10 cellular contexts compared by ENCODE assay signal in genomic region chr9:3758816-3759576, GRCh38.
DNase-seq lines count a peak whose midpoint lies in the region; ATAC-seq and TF ChIP-seq lines count a peak whose summit lies in the region.
"Had no signal": no experiment of that assay in that cellular context is flagged by ENCODE, and none has a peak within 500 bp of the region (broad histone marks: within the 10 kb centered on the region; RNA-seq: fewer than 3 reads in every experiment).

No MANE protein-coding gene starts in this region.

- H3K4me3 ChIP-seq in brain microvascular endothelial cell (ENCODE audit: low read depth, low read length) = no peak overlapping the region
- H3K4me3 ChIP-seq in PC-9 = no peak overlapping the region
- no peak overlapping the region for H3K4me3 ChIP-seq in naive thymus-derived CD4-positive, alpha-beta T cell (ENCODE audit: low read length)
- H3K4me3 ChIP-seq: SJSA1 had no signal

- peak; percentile 72 for ATAC-seq in stimulated activated naive CD8-positive, alpha-beta T cell treated with anti-CD3 and anti-CD28 coated beads, Interleukin-15, amount 100 ng/mL, for 72 hours
- no peak for ATAC-seq in stimulated activated naive CD8-positive, alpha-beta T cell treated with anti-CD3 and anti-CD28 coated beads, Interleukin-15, Interleukin-2, amounts not matched to agents 100 U/mL and 50 U/mL, for 24 hours
- no peak for ATAC-seq in naive thymus-derived CD4-positive, alpha-beta T cell
- no peak for ATAC-seq in HG03159 (IDR thresholded peaks at IDR 0.05; ENCODE audit: unreplicated experiment)

- H2AFZ ChIP-seq in PC-9 = no peak overlapping the region

- H3K4me2 ChIP-seq in PC-9 = no peak overlapping the region

- peaks cover 0 to 4% (median 0%) of the 10 kb centered on the region in 5 donors for H3K36me3 Mint-ChIP-seq in naive thymus-derived CD4-positive, alpha-beta T cell

- no peak for DNase-seq in stimulated activated naive CD8-positive, alpha-beta T cell treated with anti-CD3 and anti-CD28 coated beads, Interleukin-15, amount 100 ng/mL, for 72 hours
- DNase-seq in stimulated activated naive CD8-positive, alpha-beta T cell treated with anti-CD3 and anti-CD28 coated beads, Interleukin-15, Interleukin-2, amounts not matched to agents 100 U/mL and 50 U/mL, for 24 hours = no peak
- DNase-seq in NAMALWA (ENCODE audit: low spot score) = peak; percentile 61
- peak; percentile 11 for DNase-seq in brain microvascular endothelial cell
- DNase-seq in PC-9 = no peak
- no peak for DNase-seq in naive thymus-derived CD4-positive, alpha-beta T cell
- no peak for DNase-seq in cerebellum (ENCODE audit: low spot score)
- DNase-seq: NCI-H446 treated with DMSO at 0.1 percent for 48 hours had no signal

- POLR2A ChIA-PET in PC-9 (lab: Charles Lee; ENCODE audit: unreplicated experiment) = no interaction called here
- POLR2A ChIA-PET in naive thymus-derived CD4-positive, alpha-beta T cell (lab: Charles Lee) = no interaction called here

- BruUV-seq in PC-9 (replicated peaks; lab: Mats Ljungman, UMichigan) = no TSS peak

- H3K4me1 ChIP-seq in PC-9 (replicated peaks; ENCODE audit: insufficient read depth) = peaks cover 7% of the 10 kb centered on the region; the same call in 1 of the 2 replicates
- no peaks in the 10 kb centered on the region for H3K4me1 ChIP-seq in naive thymus-derived CD4-positive, alpha-beta T cell (ENCODE audit: control insufficient read depth in 2 of 2, insufficient read depth in 2 of 2, low read length in 2 of 2)

- peaks cover 18% of the 10 kb centered on the region for H3K4me1 Mint-ChIP-seq in stimulated activated naive CD8-positive, alpha-beta T cell treated with anti-CD3 and anti-CD28 coated beads, Interleukin-15, amount 100 ng/mL, for 72 hours
- H3K4me1 Mint-ChIP-seq in naive thymus-derived CD4-positive, alpha-beta T cell = peaks cover 10 to 16% (median 13%) of the 10 kb centered on the region in 7 donors

- H3K9me2 ChIP-seq in PC-9 (ENCODE audit: insufficient read depth) = no peaks in the 10 kb centered on the region

- H3K27ac Mint-ChIP-seq in stimulated activated naive CD8-positive, alpha-beta T cell treated with anti-CD3 and anti-CD28 coated beads, Interleukin-15, amount 100 ng/mL, for 72 hours = no peak overlapping the region
- no peak overlapping the region for H3K27ac Mint-ChIP-seq in naive thymus-derived CD4-positive, alpha-beta T cell

- in situ Hi-C loops in brain microvascular endothelial cell (cut with HindIII; ENCODE audit: low pct_ligation_motif_present, low sequenced_read_pairs) = no loop called here

- H3K9me3 Mint-ChIP-seq in stimulated activated naive CD8-positive, alpha-beta T cell treated with anti-CD3 and anti-CD28 coated beads, Interleukin-15, amount 100 ng/mL, for 72 hours = no peaks in the 10 kb centered on the region
- H3K9me3 Mint-ChIP-seq in naive thymus-derived CD4-positive, alpha-beta T cell = peaks cover 0 to 11% (median 0%) of the 10 kb centered on the region in 11 donors

- no peak overlapping the region for H3K27ac ChIP-seq in brain microvascular endothelial cell
- no peak overlapping the region for H3K27ac ChIP-seq in PC-9
- no peak overlapping the region for H3K27ac ChIP-seq in naive thymus-derived CD4-positive, alpha-beta T cell (ENCODE audit: low read depth, low read length)
- H3K27ac ChIP-seq: SJSA1 had no signal

- no peak for TF ChIP-seq CTCF in brain microvascular endothelial cell (IDR thresholded peaks at IDR 0.05; ENCODE audit: low read depth, low read length, missing control alignments)
- TF ChIP-seq CTCF in PC-9 (conservative IDR thresholded peaks at IDR 0.05) = no peak

- no peaks in the 10 kb centered on the region for H3K27me3 Mint-ChIP-seq in stimulated activated naive CD8-positive, alpha-beta T cell treated with anti-CD3 and anti-CD28 coated beads, Interleukin-15, amount 100 ng/mL, for 72 hours
- H3K27me3 Mint-ChIP-seq in naive thymus-derived CD4-positive, alpha-beta T cell = peaks cover 0 to 9% (median 0%) of the 10 kb centered on the region in 5 donors

- CTCF ChIA-PET in PC-9 (lab: Charles Lee) = no interaction called here
- CTCF ChIA-PET in naive thymus-derived CD4-positive, alpha-beta T cell (lab: Charles Lee) = interaction anchor here (0.7 kb wide), 1 partner anchor 305 kb away, joined by 3 read pairs; no protein-coding TSS in a partner anchor

- H3K4me3 Mint-ChIP-seq in stimulated activated naive CD8-positive, alpha-beta T cell treated with anti-CD3 and anti-CD28 coated beads, Interleukin-15, amount 100 ng/mL, for 72 hours = peak overlapping the region in 1 of 2 donors; percentile 61
- peak overlapping the region in 4 of 10 donors; percentile 8 to 31 (median 16) for H3K4me3 Mint-ChIP-seq in naive thymus-derived CD4-positive, alpha-beta T cell

- no peaks in the 10 kb centered on the region for H3K9me3 ChIP-seq in PC-9 (ENCODE audit: insufficient read depth, low read depth)
- no peaks in the 10 kb centered on the region for H3K9me3 ChIP-seq in naive thymus-derived CD4-positive, alpha-beta T cell (ENCODE audit: control insufficient read depth in 2 of 3, low read length in 3 of 3)
- H3K9me3 ChIP-seq: SJSA1 had no signal

- no peaks in the 10 kb centered on the region for H3K79me2 ChIP-seq in PC-9 (ENCODE audit: low read depth)

- H3K36me3 ChIP-seq in brain microvascular endothelial cell (replicated peaks) (no peaks in the 10 kb centered on the region), PC-9 (ENCODE audit: low read depth) (no peaks in the 10 kb centered on the region)
- H3K36me3 ChIP-seq in naive thymus-derived CD4-positive, alpha-beta T cell (ENCODE audit: control insufficient read depth in 2 of 3, insufficient read depth in 3 of 3, low read length in 3 of 3) = no peaks in the 10 kb centered on the region
- H3K36me3 ChIP-seq: SJSA1 had no signal

- H4K20me1 ChIP-seq in PC-9 (ENCODE audit: insufficient read depth) = no peaks in the 10 kb centered on the region

- no peaks in the 10 kb centered on the region for H3F3A ChIP-seq in PC-9 (ENCODE audit: insufficient read depth, low read depth)

- H3K27me3 ChIP-seq in brain microvascular endothelial cell (replicated peaks) = no peaks in the 10 kb centered on the region
- no peaks in the 10 kb centered on the region for H3K27me3 ChIP-seq in PC-9 (ENCODE audit: insufficient read depth, low read depth)
- H3K27me3 ChIP-seq in naive thymus-derived CD4-positive, alpha-beta T cell (ENCODE audit: control insufficient read depth in 2 of 2, insufficient read depth in 2 of 2, low read length in 2 of 2) = no peaks in the 10 kb centered on the region
- H3K27me3 ChIP-seq: SJSA1 had no signal

- intact Hi-C loops in PC-9 (cut with micrococcal nuclease; ENCODE audit: unreplicated experiment) = no loop called here
- intact Hi-C loops in naive thymus-derived CD4-positive, alpha-beta T cell (cut with micrococcal nuclease) = no loop called here

Comparison
In these comparisons a context has a peak if more than half of its experiments do, and no peak if none do; other contexts are left out.
1. DNase-seq: peak in NAMALWA (single experiment) and brain microvascular endothelial cell (single experiment); none in stimulated activated naive CD8-positive, alpha-beta T cell treated with anti-CD3 and anti-CD28 coated beads, Interleukin-15, amount 100 ng/mL, for 72 hours (0 of 2), stimulated activated naive CD8-positive, alpha-beta T cell treated with anti-CD3 and anti-CD28 coated beads, Interleukin-15, Interleukin-2, amounts not matched to agents 100 U/mL and 50 U/mL, for 24 hours (single experiment), PC-9 (0 of 2), naive thymus-derived CD4-positive, alpha-beta T cell (0 of 9) and cerebellum (single experiment).